ENCODE assay signal across 27 cellular contexts in the genomic region with DNA sequence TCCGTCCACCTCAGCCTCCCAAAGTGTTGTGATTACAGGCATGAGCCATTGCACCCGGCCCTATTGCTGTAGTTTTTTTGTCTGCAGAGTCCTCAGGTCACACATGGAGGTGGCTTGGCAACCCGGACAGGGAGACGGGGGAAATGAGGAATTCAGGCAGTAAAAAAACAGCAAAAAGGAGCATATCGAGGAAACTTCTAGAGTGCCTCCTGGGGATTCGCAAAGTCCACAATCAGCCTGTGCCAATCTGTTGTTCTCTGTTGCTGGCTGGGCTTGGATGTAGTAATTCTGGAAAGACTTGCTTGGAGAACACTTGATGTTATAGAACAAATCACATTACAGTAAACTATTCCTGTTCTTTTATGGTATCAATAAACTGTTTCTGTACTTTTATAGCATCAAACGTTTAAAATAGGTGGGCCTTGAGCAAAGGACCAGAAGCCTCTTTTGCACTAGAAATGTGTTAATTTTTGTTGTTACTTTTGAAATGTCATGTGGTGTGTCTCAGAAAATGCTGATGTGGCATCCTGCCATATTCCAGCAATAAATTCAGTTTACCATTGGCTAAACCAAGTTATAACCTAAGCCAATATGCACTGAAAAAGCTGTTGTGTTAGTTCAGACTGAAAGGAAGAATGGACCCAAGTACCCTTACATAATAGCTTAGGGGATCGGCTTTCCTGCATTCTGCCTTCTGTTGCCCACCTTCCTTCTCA. TPM values are rescaled to one million over a fixed set of nuclear protein-coding genes. Genes with fewer than 3 reads are reported as not detected.
DNase-seq lines count a peak whose midpoint lies in the region; ATAC-seq and TF ChIP-seq lines count a peak whose summit lies in the region.
"Had no signal": no experiment of that assay in that cellular context is flagged by ENCODE, and none has a peak within 500 bp of the region (broad histone marks: within the 10 kb centered on the region; RNA-seq: fewer than 3 reads in every experiment).

No MANE protein-coding gene starts in this region.

- H3K27ac Mint-ChIP-seq in MCF 10A (ENCODE audit: low read depth, unreplicated experiment) (peak overlapping the region; percentile 49), mesothelial cell of epicardium (peak overlapping the region; percentile 16)
- H3K27ac Mint-ChIP-seq: activated CD4-positive, alpha-beta memory T cell treated with anti-CD3 and anti-CD28 coated beads, Interleukin-2, amount 10 ng/mL, durations not matched to agents 7 days and 5 days; activated T-helper 2 cell treated with anti-CD3 and anti-CD28 coated beads, Interferon-gamma antibody, Interleukin-2, Interleukin-4, amounts not matched to agents 10 μg/mL and 5 μg/mL and 100 μg/mL, durations not matched to agents 14 hours and 24 hours and 36 hours had no signal

- H3K27ac ChIP-seq in mammary epithelial cell (ENCODE audit: insufficient read depth, low read depth, low read length), result no peak overlapping the region
- H3K27ac ChIP-seq in breast epithelium, result peak overlapping the region; percentile 60 to 64
- H3K27ac ChIP-seq: Peyer's patch had no signal

- no peak for TF ChIP-seq POLR2A in breast epithelium (IDR thresholded peaks at IDR 0.05)

- H3K9ac ChIP-seq in mammary epithelial cell (ENCODE audit: insufficient read depth, low read length), result no peak overlapping the region

- H3K4me1 ChIP-seq in mammary epithelial cell (ENCODE audit: insufficient read depth, low read length), result peaks cover 8% of the 10 kb centered on the region
- H3K4me1 ChIP-seq in breast epithelium, result no peaks in the 10 kb centered on the region

- H3K79me2 ChIP-seq in mammary epithelial cell (ENCODE audit: insufficient read depth, low read length), result no peaks in the 10 kb centered on the region

- no peak for ATAC-seq in HG03045 (IDR thresholded peaks at IDR 0.05; ENCODE audit: unreplicated experiment)
- ATAC-seq: body of pancreas; left cardiac atrium; right cardiac atrium; stimulated activated naive CD8-positive, alpha-beta T cell treated with anti-CD3 and anti-CD28 coated beads, Interleukin-15, amount 100 ng/mL, for 72 hours had no signal

- no peak overlapping the region for H2AFZ ChIP-seq in mammary epithelial cell (ENCODE audit: low read depth, low read length)

- no peak overlapping the region for H3K4me3 ChIP-seq in mammary epithelial cell (replicated peaks in 1 of 3; ENCODE audit: insufficient read depth in 1 of 3, low read depth in 2 of 3, low read length in 3 of 3)
- no peak overlapping the region for H3K4me3 ChIP-seq in breast epithelium
- H3K4me3 ChIP-seq: body of pancreas, Peyer's patch had no signal

- H3K9me3 ChIP-seq in mammary epithelial cell (replicated peaks; ENCODE audit: insufficient read depth, low read length), result no peaks in the 10 kb centered on the region
- peaks cover 1 to 2% of the 10 kb centered on the region in 2 donors for H3K9me3 ChIP-seq in breast epithelium
- H3K9me3 ChIP-seq: body of pancreas had no signal

- H3K27me3 Mint-ChIP-seq in MCF 10A (ENCODE audit: insufficient read depth, unreplicated experiment) (no peaks in the 10 kb centered on the region), mesothelial cell of epicardium (ENCODE audit: low read depth) (no peaks in the 10 kb centered on the region)
- H3K27me3 Mint-ChIP-seq: activated CD4-positive, alpha-beta memory T cell treated with anti-CD3 and anti-CD28 coated beads, Interleukin-2, amount 10 ng/mL, durations not matched to agents 7 days and 5 days; CD4-positive, CD25-positive, alpha-beta regulatory T cell; IgD-negative memory B cell; stimulated activated naive CD8-positive, alpha-beta T cell treated with anti-CD3 and anti-CD28 coated beads, Interleukin-15, amount 100 ng/mL, for 72 hours had no signal

- H4K20me1 ChIP-seq in mammary epithelial cell (ENCODE audit: insufficient read depth, low read length), result no peaks in the 10 kb centered on the region

- DNase-seq in MCF 10A (ENCODE audit: unreplicated experiment), result no peak
- no peak for DNase-seq in mammary epithelial cell
- DNase-seq in breast epithelium (ENCODE audit: low spot score in 2 of 2), result no peak
- DNase-seq in mesothelial cell of epicardium (ENCODE audit: low spot score in 2 of 2, unreplicated experiment in 2 of 2), result no peak
- no peak for DNase-seq in T1000 (lab: John Stamatoyannopoulos, UW)
- no peak for DNase-seq in nucleus accumbens (lab: John Stamatoyannopoulos, UW)
- DNase-seq in cerebellar nuclear complex (lab: John Stamatoyannopoulos, UW), result no peak
- DNase-seq: activated CD4-positive, alpha-beta memory T cell treated with anti-CD3 and anti-CD28 coated beads, Interleukin-2, amount 10 ng/mL, durations not matched to agents 7 days and 5 days; activated CD8-positive, alpha-beta memory T cell treated with anti-CD3 and anti-CD28 coated beads, Interleukin-2, amount 50 U/mL, for 4 hours; activated naive CD4-positive, alpha-beta T cell treated with anti-CD3 and anti-CD28 coated beads, Interleukin-2, amount 50 U/mL, for 16 hours; body of pancreas; CD4-positive, CD25-positive, alpha-beta regulatory T cell; GOT3; HFFc6; immature natural killer cell; left cardiac atrium; NCI-H1092; NCI-H187; NCI-H526; Peyer's patch; right cardiac atrium; SHP77; stimulated activated CD4-positive, alpha-beta T cell treated with anti-CD3 and anti-CD28 coated beads, Interleukin-2, amount 100 ng/mL, for 24 hours; stimulated activated naive CD8-positive, alpha-beta T cell treated with anti-CD3 and anti-CD28 coated beads, Interleukin-15, amount 100 ng/mL, for 72 hours had no signal

- no peaks in the 10 kb centered on the region for H3K27me3 ChIP-seq in mammary epithelial cell (ENCODE audit: insufficient read depth, low read length)
- H3K27me3 ChIP-seq in breast epithelium, result no peaks in the 10 kb centered on the region
- H3K27me3 ChIP-seq: body of pancreas, Peyer's patch had no signal

- H3K9me3 Mint-ChIP-seq in MCF 10A (ENCODE audit: unreplicated experiment), result peaks cover 7% of the 10 kb centered on the region
- H3K9me3 Mint-ChIP-seq in mesothelial cell of epicardium, result peaks cover 15% of the 10 kb centered on the region

- H3K36me3 Mint-ChIP-seq in MCF 10A (ENCODE audit: insufficient read depth, unreplicated experiment), result peaks cover 55% of the 10 kb centered on the region
- H3K36me3 Mint-ChIP-seq in mesothelial cell of epicardium, result peaks cover 46% of the 10 kb centered on the region

- in situ Hi-C loops in mammary epithelial cell (cut with MboI; ENCODE audit: low sequenced_read_pairs in 2 of 2), result no loop called here

- intact Hi-C loops in MCF 10A (cut with micrococcal nuclease) (no loop called here), mammary epithelial cell (cut with micrococcal nuclease) (no loop called here), breast epithelium (cut with DNase I; ENCODE audit: low total_unique reads) (loop anchor here (5.0 kb wide), 1 partner anchor 250 kb away; no protein-coding TSS in a partner anchor)

- dilution Hi-C loops in mammary epithelial cell (cut with HindIII; ENCODE audit: low sequenced_read_pairs), result no loop called here

- no peaks in the 10 kb centered on the region for H3K36me3 ChIP-seq in mammary epithelial cell (ENCODE audit: insufficient read depth, low read length)
- H3K36me3 ChIP-seq in breast epithelium, result no peaks in the 10 kb centered on the region

- whole genome bisulfite sequencing in mammary epithelial cell (ENCODE audit: low coverage, missing lambda C conversion rate), result 95% methylated on average over 8 of the region's 8 CpGs

- CTCF ChIA-PET in MCF 10A (lab: Yijun Ruan, JAX) (interaction anchor here (0.8 kb wide), 1 partner anchor 26 kb away, joined by 5 read pairs; no protein-coding TSS in a partner anchor), mammary epithelial cell (lab: Charles Lee; ENCODE audit: low non-redundant PET) (no interaction called here)

- peaks cover 7% of the 10 kb centered on the region for H3K4me1 Mint-ChIP-seq in MCF 10A (ENCODE audit: insufficient read depth, unreplicated experiment)
- peaks cover 5% of the 10 kb centered on the region for H3K4me1 Mint-ChIP-seq in mesothelial cell of epicardium
- H3K4me1 Mint-ChIP-seq: activated CD4-positive, alpha-beta memory T cell treated with anti-CD3 and anti-CD28 coated beads, Interleukin-2, amount 10 ng/mL, durations not matched to agents 7 days and 5 days; stimulated activated naive CD8-positive, alpha-beta T cell treated with anti-CD3 and anti-CD28 coated beads, Interleukin-15, amount 100 ng/mL, for 72 hours had no signal

- BruUV-seq in MCF 10A (replicated peaks; lab: Mats Ljungman, UMichigan) (no TSS peak), mammary epithelial cell (replicated peaks; lab: Mats Ljungman, UMichigan) (no TSS peak)

- H3K4me3 Mint-ChIP-seq in MCF 10A (ENCODE audit: unreplicated experiment) (no peak overlapping the region), mesothelial cell of epicardium (no peak overlapping the region)
- H3K4me3 Mint-ChIP-seq: activated CD4-positive, alpha-beta memory T cell treated with anti-CD3 and anti-CD28 coated beads, Interleukin-2, amount 10 ng/mL, durations not matched to agents 7 days and 5 days; CD4-positive, CD25-positive, alpha-beta regulatory T cell; HFFc6; IgD-negative memory B cell; immature natural killer cell; stimulated activated naive CD8-positive, alpha-beta T cell treated with anti-CD3 and anti-CD28 coated beads, Interleukin-15, amount 100 ng/mL, for 72 hours had no signal

- no peak overlapping the region for H3K4me2 ChIP-seq in mammary epithelial cell (ENCODE audit: insufficient read depth, low read depth, low read length)

- TF ChIP-seq CTCF in MCF 10A (IDR thresholded peaks at IDR 0.05; ENCODE audit: unreplicated experiment) (no peak), mammary epithelial cell (conservative IDR thresholded peaks at IDR 0.05 in 1 of 2, IDR thresholded peaks at IDR 0.05 in 1 of 2; ENCODE audit: extremely low read depth in 1 of 2, insufficient read depth in 1 of 2, low read depth in 1 of 2, low read length in 2 of 2) (no peak), breast epithelium (IDR thresholded peaks at IDR 0.05) (no peak), mesothelial cell of epicardium (IDR thresholded peaks at IDR 0.05; ENCODE audit: unreplicated experiment) (no peak)

- POLR2A ChIA-PET in MCF 10A (lab: Yijun Ruan, JAX), result no interaction called here

RNA-seq across cellular contexts. Expression of gene ELAC1, which starts 14.4 kb away (rescaled TPM):
- 10.8 and 14.0 TPM in 2 replicates for total RNA-seq in MCF 10A (2022)
- total RNA-seq in mammary epithelial cell, result 10 to 100 TPM in 1 of 2 donors, 1 to 10 TPM in 1; 5.5 to 11.2 TPM
- 5.3 TPM for polyA plus RNA-seq in mammary epithelial cell
- 0.98 TPM for polyA minus RNA-seq in mammary epithelial cell
- total RNA-seq in breast epithelium, result 1 to 10 TPM; 4.8 to 6.9 (median 5.8) TPM
- total RNA-seq in mesothelial cell of epicardium, result 8.2 to 9.5 TPM (median 8.2 TPM) in 3 replicates

RNA-seq across cellular contexts. Expression of gene SMAD4, which starts 47.8 kb away (rescaled TPM):
- total RNA-seq in MCF 10A (2022) (75.8 and 84.4 TPM in 2 replicates), mammary epithelial cell (100 to 1,000 TPM in 1 of 2 donors, 10 to 100 TPM in 1; 70.6 to 111 TPM), breast epithelium (100 to 1,000 TPM in 2 of 3 donors, 10 to 100 TPM in 1; 96.2 to 155 (median 102) TPM), mesothelial cell of epicardium (147 to 152 TPM (median 148 TPM) in 3 replicates)
- polyA plus RNA-seq in mammary epithelial cell, result 60.6 TPM
- polyA minus RNA-seq in mammary epithelial cell, result 60.5 TPM
